Comparison of ENCODE assay signal across 2 cellular contexts in genomic region chr12:120115066-120115465, GRCh38.
TF ChIP-seq lines count a peak whose summit lies in the region.

No MANE protein-coding gene starts in this region.

TF ChIP-seq in A549, 52 proteins besides CTCF, POLR2A, EP300 and RAD21 (continued from another document):
- TF ChIP-seq, protein P1, sequence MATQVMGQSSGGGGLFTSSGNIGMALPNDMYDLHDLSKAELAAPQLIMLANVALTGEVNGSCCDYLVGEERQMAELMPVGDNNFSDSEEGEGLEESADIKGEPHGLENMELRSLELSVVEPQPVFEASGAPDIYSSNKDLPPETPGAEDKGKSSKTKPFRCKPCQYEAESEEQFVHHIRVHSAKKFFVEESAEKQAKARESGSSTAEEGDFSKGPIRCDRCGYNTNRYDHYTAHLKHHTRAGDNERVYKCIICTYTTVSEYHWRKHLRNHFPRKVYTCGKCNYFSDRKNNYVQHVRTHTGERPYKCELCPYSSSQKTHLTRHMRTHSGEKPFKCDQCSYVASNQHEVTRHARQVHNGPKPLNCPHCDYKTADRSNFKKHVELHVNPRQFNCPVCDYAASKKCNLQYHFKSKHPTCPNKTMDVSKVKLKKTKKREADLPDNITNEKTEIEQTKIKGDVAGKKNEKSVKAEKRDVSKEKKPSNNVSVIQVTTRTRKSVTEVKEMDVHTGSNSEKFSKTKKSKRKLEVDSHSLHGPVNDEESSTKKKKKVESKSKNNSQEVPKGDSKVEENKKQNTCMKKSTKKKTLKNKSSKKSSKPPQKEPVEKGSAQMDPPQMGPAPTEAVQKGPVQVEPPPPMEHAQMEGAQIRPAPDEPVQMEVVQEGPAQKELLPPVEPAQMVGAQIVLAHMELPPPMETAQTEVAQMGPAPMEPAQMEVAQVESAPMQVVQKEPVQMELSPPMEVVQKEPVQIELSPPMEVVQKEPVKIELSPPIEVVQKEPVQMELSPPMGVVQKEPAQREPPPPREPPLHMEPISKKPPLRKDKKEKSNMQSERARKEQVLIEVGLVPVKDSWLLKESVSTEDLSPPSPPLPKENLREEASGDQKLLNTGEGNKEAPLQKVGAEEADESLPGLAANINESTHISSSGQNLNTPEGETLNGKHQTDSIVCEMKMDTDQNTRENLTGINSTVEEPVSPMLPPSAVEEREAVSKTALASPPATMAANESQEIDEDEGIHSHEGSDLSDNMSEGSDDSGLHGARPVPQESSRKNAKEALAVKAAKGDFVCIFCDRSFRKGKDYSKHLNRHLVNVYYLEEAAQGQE (IDR thresholded peaks at IDR 0.05), result no peak
- TF ChIP-seq MAX (IDR thresholded peaks at IDR 0.05), result no peak
- no peak for TF ChIP-seq ESRRA (IDR thresholded peaks at IDR 0.05; ENCODE audit: borderline replicate concordance, low read length)
TF ChIP-seq in A549: peak in this region for 0.

TF ChIP-seq in HEK293, 187 proteins besides CTCF, POLR2A, EP300 and RAD21 (continued from another document):
- TF ChIP-seq, protein P2, sequence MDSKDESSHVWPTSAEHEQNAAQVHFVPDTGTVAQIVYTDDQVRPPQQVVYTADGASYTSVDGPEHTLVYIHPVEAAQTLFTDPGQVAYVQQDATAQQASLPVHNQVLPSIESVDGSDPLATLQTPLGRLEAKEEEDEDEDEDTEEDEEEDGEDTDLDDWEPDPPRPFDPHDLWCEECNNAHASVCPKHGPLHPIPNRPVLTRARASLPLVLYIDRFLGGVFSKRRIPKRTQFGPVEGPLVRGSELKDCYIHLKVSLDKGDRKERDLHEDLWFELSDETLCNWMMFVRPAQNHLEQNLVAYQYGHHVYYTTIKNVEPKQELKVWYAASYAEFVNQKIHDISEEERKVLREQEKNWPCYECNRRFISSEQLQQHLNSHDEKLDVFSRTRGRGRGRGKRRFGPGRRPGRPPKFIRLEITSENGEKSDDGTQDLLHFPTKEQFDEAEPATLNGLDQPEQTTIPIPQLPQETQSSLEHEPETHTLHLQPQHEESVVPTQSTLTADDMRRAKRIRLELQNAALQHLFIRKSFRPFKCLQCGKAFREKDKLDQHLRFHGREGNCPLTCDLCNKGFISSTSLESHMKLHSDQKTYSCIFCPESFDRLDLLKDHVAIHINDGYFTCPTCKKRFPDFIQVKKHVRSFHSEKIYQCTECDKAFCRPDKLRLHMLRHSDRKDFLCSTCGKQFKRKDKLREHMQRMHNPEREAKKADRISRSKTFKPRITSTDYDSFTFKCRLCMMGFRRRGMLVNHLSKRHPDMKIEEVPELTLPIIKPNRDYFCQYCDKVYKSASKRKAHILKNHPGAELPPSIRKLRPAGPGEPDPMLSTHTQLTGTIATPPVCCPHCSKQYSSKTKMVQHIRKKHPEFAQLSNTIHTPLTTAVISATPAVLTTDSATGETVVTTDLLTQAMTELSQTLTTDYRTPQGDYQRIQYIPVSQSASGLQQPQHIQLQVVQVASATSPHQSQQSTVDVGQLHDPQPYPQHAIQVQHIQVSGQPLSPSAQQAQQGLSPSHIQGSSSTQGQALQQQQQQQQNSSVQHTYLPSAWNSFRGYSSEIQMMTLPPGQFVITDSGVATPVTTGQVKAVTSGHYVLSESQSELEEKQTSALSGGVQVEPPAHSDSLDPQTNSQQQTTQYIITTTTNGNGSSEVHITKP (tag by site-specific recombination; IDR thresholded peaks at IDR 0.05), result peak; percentile 65
- TF ChIP-seq ZNF610 (tag by site-specific recombination; IDR thresholded peaks at IDR 0.05; ENCODE audit: borderline replicate concordance), result no peak
- TF ChIP-seq ZNF792 (tag by site-specific recombination; IDR thresholded peaks at IDR 0.05), result no peak
- no peak for TF ChIP-seq ZNF354C (tag by site-specific recombination; IDR thresholded peaks at IDR 0.05; ENCODE audit: borderline replicate concordance, low read depth)
- TF ChIP-seq ZNF221 (tag by site-specific recombination; IDR thresholded peaks at IDR 0.05; ENCODE audit: borderline replicate concordance), result no peak
- peak; percentile 74 for TF ChIP-seq ZFHX2 (tag by site-specific recombination; conservative IDR thresholded peaks at IDR 0.05)
